1 cellular context compared by ENCODE assay signal in the genomic region with DNA sequence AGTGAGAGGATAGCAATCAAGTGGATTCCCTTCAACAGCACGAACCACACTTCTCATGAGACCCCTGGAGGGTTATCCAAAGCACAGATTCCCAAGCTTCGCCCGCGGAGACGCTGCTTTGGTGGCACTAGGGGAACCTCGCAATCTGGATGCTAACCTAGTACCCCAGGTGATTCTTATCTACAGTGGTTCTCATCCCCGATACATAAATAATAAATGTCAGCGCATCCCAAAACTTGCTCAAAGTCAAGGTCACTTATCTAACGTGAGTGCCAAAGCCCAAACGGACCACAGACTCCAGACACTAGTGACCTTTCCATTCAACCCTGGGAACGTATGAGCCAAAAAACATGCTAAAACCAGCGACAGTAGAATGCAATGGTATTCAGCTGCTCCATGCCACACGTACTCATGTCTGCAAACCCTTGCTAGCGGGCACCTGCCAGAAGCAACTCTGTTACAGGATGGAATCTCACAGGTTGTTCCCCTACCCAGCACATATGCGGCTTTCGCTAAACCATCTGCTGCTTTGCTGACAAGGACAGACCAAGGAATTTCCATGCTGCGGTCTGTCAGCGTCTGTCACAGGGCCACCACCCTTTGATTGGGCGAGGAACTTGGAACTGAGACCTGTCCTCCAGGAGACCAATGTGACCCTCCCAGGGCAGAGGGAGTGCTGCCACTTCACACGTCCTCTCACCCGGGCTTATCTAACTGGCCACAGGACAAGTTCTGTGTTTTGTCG.
TF ChIP-seq lines count a peak whose summit lies in the region.

No MANE protein-coding gene starts in this region.

TF ChIP-seq in K562, 482 proteins besides CTCF, POLR2A, EP300 and RAD21 (continued from another document and continues in another):
- TF ChIP-seq ZNF589 (CRISPR knock-in tag; IDR thresholded peaks at IDR 0.05; ENCODE audit: low read depth): peak; percentile 71; the same call in 1 of the 2 replicates
- TF ChIP-seq, protein P1, sequence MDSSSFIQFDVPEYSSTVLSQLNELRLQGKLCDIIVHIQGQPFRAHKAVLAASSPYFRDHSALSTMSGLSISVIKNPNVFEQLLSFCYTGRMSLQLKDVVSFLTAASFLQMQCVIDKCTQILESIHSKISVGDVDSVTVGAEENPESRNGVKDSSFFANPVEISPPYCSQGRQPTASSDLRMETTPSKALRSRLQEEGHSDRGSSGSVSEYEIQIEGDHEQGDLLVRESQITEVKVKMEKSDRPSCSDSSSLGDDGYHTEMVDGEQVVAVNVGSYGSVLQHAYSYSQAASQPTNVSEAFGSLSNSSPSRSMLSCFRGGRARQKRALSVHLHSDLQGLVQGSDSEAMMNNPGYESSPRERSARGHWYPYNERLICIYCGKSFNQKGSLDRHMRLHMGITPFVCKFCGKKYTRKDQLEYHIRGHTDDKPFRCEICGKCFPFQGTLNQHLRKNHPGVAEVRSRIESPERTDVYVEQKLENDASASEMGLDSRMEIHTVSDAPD (CRISPR knock-in tag; IDR thresholded peaks at IDR 0.05): no peak
- TF ChIP-seq, protein P2, sequence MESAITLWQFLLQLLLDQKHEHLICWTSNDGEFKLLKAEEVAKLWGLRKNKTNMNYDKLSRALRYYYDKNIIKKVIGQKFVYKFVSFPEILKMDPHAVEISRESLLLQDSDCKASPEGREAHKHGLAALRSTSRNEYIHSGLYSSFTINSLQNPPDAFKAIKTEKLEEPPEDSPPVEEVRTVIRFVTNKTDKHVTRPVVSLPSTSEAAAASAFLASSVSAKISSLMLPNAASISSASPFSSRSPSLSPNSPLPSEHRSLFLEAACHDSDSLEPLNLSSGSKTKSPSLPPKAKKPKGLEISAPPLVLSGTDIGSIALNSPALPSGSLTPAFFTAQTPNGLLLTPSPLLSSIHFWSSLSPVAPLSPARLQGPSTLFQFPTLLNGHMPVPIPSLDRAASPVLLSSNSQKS (CRISPR knock-in tag; IDR thresholded peaks at IDR 0.05): no peak
- no peak for TF ChIP-seq ELF1 (tag; IDR thresholded peaks at IDR 0.05)
- 0 out of 2 replicates have a peak, but pooled peaks have one; percentile 40 for TF ChIP-seq MECOM (CRISPR knock-in tag; IDR thresholded peaks at IDR 0.05)
- no peak for TF ChIP-seq CAMTA2 (CRISPR knock-in tag; conservative IDR thresholded peaks at IDR 0.05)
- TF ChIP-seq, protein P3, sequence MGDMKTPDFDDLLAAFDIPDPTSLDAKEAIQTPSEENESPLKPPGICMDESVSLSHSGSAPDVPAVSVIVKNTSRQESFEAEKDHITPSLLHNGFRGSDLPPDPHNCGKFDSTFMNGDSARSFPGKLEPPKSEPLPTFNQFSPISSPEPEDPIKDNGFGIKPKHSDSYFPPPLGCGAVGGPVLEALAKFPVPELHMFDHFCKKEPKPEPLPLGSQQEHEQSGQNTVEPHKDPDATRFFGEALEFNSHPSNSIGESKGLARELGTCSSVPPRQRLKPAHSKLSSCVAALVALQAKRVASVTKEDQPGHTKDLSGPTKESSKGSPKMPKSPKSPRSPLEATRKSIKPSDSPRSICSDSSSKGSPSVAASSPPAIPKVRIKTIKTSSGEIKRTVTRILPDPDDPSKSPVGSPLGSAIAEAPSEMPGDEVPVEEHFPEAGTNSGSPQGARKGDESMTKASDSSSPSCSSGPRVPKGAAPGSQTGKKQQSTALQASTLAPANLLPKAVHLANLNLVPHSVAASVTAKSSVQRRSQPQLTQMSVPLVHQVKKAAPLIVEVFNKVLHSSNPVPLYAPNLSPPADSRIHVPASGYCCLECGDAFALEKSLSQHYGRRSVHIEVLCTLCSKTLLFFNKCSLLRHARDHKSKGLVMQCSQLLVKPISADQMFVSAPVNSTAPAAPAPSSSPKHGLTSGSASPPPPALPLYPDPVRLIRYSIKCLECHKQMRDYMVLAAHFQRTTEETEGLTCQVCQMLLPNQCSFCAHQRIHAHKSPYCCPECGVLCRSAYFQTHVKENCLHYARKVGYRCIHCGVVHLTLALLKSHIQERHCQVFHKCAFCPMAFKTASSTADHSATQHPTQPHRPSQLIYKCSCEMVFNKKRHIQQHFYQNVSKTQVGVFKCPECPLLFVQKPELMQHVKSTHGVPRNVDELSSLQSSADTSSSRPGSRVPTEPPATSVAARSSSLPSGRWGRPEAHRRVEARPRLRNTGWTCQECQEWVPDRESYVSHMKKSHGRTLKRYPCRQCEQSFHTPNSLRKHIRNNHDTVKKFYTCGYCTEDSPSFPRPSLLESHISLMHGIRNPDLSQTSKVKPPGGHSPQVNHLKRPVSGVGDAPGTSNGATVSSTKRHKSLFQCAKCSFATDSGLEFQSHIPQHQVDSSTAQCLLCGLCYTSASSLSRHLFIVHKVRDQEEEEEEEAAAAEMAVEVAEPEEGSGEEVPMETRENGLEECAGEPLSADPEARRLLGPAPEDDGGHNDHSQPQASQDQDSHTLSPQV (IDR thresholded peaks at IDR 0.05): no peak; the same call in 1 of the 2 replicates
- TF ChIP-seq, protein P4, sequence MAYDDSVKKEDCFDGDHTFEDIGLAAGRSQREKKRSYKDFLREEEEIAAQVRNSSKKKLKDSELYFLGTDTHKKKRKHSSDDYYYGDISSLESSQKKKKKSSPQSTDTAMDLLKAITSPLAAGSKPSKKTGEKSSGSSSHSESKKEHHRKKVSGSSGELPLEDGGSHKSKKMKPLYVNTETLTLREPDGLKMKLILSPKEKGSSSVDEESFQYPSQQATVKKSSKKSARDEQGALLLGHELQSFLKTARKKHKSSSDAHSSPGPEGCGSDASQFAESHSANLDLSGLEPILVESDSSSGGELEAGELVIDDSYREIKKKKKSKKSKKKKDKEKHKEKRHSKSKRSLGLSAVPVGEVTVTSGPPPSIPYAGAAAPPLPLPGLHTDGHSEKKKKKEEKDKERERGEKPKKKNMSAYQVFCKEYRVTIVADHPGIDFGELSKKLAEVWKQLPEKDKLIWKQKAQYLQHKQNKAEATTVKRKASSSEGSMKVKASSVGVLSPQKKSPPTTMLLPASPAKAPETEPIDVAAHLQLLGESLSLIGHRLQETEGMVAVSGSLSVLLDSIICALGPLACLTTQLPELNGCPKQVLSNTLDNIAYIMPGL (CRISPR knock-in tag; IDR thresholded peaks at IDR 0.05): no peak
- no peak for TF ChIP-seq NCOA2 (IDR thresholded peaks at IDR 0.05; ENCODE audit: partially characterized antibody in 2 of 2)
- TF ChIP-seq SAFB2 (IDR thresholded peaks at IDR 0.05; ENCODE audit: borderline replicate concordance, low read depth, low read length, severe bottlenecking): no peak
- TF ChIP-seq MAZ (CRISPR knock-in tag; conservative IDR thresholded peaks at IDR 0.05 in 1 of 2, IDR thresholded peaks at IDR 0.05 in 1 of 2): no peak; a peak in 1 of 4 replicates
- TF ChIP-seq, protein P5, sequence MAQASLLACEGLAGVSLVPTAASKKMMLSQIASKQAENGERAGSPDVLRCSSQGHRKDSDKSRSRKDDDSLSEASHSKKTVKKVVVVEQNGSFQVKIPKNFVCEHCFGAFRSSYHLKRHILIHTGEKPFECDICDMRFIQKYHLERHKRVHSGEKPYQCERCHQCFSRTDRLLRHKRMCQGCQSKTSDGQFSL (CRISPR knock-in tag; IDR thresholded peaks at IDR 0.05): no peak
- TF ChIP-seq, protein P5 (tag; IDR thresholded peaks at IDR 0.05): 0 out of 4 replicates have a peak, but pooled peaks of 1 of the 2 experiments have one; percentile 70
- TF ChIP-seq, protein P6, sequence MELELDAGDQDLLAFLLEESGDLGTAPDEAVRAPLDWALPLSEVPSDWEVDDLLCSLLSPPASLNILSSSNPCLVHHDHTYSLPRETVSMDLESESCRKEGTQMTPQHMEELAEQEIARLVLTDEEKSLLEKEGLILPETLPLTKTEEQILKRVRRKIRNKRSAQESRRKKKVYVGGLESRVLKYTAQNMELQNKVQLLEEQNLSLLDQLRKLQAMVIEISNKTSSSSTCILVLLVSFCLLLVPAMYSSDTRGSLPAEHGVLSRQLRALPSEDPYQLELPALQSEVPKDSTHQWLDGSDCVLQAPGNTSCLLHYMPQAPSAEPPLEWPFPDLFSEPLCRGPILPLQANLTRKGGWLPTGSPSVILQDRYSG (tag; conservative IDR thresholded peaks at IDR 0.05; ENCODE audit: low read depth): 0 out of 2 replicates have a peak, but pooled peaks have one; percentile 49
- TF ChIP-seq ELF2 (CRISPR knock-in tag; IDR thresholded peaks at IDR 0.05): peak; percentile 56; the same call in 1 of the 2 replicates
- TF ChIP-seq RBFOX2 (IDR thresholded peaks at IDR 0.05; ENCODE audit: low read depth, low read length): no peak
- TF ChIP-seq ZNF41 (CRISPR knock-in tag; conservative IDR thresholded peaks at IDR 0.05): peak; percentile 41; the same call in 1 of the 2 replicates
- TF ChIP-seq, protein P7, sequence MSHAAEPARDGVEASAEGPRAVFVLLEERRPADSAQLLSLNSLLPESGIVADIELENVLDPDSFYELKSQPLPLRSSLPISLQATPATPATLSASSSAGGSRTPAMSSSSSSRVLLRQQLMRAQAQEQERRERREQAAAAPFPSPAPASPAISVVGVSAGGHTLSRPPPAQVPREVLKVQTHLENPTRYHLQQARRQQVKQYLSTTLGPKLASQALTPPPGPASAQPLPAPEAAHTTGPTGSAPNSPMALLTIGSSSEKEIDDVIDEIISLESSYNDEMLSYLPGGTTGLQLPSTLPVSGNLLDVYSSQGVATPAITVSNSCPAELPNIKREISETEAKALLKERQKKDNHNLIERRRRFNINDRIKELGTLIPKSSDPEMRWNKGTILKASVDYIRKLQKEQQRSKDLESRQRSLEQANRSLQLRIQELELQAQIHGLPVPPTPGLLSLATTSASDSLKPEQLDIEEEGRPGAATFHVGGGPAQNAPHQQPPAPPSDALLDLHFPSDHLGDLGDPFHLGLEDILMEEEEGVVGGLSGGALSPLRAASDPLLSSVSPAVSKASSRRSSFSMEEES (CRISPR knock-in tag; IDR thresholded peaks at IDR 0.05): no peak
- TF ChIP-seq, protein P8, sequence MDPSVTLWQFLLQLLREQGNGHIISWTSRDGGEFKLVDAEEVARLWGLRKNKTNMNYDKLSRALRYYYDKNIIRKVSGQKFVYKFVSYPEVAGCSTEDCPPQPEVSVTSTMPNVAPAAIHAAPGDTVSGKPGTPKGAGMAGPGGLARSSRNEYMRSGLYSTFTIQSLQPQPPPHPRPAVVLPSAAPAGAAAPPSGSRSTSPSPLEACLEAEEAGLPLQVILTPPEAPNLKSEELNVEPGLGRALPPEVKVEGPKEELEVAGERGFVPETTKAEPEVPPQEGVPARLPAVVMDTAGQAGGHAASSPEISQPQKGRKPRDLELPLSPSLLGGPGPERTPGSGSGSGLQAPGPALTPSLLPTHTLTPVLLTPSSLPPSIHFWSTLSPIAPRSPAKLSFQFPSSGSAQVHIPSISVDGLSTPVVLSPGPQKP (CRISPR knock-in tag; IDR thresholded peaks at IDR 0.05): no peak
- no peak for TF ChIP-seq CSDE1 (IDR thresholded peaks at IDR 0.05)
- TF ChIP-seq MAFG (tag; conservative IDR thresholded peaks at IDR 0.05): no peak
- no peak for TF ChIP-seq NFYB (IDR thresholded peaks at IDR 0.05; ENCODE audit: extremely low read depth, insufficient read length)
- TF ChIP-seq ZNF3 (CRISPR knock-in tag; IDR thresholded peaks at IDR 0.05): no peak
- TF ChIP-seq, protein P9, sequence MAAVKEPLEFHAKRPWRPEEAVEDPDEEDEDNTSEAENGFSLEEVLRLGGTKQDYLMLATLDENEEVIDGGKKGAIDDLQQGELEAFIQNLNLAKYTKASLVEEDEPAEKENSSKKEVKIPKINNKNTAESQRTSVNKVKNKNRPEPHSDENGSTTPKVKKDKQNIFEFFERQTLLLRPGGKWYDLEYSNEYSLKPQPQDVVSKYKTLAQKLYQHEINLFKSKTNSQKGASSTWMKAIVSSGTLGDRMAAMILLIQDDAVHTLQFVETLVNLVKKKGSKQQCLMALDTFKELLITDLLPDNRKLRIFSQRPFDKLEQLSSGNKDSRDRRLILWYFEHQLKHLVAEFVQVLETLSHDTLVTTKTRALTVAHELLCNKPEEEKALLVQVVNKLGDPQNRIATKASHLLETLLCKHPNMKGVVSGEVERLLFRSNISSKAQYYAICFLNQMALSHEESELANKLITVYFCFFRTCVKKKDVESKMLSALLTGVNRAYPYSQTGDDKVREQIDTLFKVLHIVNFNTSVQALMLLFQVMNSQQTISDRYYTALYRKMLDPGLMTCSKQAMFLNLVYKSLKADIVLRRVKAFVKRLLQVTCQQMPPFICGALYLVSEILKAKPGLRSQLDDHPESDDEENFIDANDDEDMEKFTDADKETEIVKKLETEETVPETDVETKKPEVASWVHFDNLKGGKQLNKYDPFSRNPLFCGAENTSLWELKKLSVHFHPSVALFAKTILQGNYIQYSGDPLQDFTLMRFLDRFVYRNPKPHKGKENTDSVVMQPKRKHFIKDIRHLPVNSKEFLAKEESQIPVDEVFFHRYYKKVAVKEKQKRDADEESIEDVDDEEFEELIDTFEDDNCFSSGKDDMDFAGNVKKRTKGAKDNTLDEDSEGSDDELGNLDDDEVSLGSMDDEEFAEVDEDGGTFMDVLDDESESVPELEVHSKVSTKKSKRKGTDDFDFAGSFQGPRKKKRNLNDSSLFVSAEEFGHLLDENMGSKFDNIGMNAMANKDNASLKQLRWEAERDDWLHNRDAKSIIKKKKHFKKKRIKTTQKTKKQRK (IDR thresholded peaks at IDR 0.05; ENCODE audit: borderline replicate concordance, low read depth, low read length): no peak
- TF ChIP-seq, protein P10, sequence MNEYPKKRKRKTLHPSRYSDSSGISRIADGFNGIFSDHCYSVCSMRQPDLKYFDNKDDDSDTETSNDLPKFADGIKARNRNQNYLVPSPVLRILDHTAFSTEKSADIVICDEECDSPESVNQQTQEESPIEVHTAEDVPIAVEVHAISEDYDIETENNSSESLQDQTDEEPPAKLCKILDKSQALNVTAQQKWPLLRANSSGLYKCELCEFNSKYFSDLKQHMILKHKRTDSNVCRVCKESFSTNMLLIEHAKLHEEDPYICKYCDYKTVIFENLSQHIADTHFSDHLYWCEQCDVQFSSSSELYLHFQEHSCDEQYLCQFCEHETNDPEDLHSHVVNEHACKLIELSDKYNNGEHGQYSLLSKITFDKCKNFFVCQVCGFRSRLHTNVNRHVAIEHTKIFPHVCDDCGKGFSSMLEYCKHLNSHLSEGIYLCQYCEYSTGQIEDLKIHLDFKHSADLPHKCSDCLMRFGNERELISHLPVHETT (CRISPR knock-in tag; conservative IDR thresholded peaks at IDR 0.05 in 1 of 2, IDR thresholded peaks at IDR 0.05 in 1 of 2): no peak
- TF ChIP-seq RBM34 (IDR thresholded peaks at IDR 0.05; ENCODE audit: borderline replicate concordance, insufficient read depth, low read length): no peak
- TF ChIP-seq ZNF263 (CRISPR knock-in tag; IDR thresholded peaks at IDR 0.05; ENCODE audit: borderline replicate concordance): no peak
- TF ChIP-seq CBFA2T3 (IDR thresholded peaks at IDR 0.05): no peak
- TF ChIP-seq FOXM1 (IDR thresholded peaks at IDR 0.05; ENCODE audit: low read depth): no peak
- TF ChIP-seq FOXM1 (CRISPR knock-in tag; IDR thresholded peaks at IDR 0.05; ENCODE audit: low read depth): no peak
- TF ChIP-seq TCFL5 (CRISPR knock-in tag; conservative IDR thresholded peaks at IDR 0.05): no peak
